Comparison of ENCODE assay signal across 9 cellular contexts in the genomic region with DNA sequence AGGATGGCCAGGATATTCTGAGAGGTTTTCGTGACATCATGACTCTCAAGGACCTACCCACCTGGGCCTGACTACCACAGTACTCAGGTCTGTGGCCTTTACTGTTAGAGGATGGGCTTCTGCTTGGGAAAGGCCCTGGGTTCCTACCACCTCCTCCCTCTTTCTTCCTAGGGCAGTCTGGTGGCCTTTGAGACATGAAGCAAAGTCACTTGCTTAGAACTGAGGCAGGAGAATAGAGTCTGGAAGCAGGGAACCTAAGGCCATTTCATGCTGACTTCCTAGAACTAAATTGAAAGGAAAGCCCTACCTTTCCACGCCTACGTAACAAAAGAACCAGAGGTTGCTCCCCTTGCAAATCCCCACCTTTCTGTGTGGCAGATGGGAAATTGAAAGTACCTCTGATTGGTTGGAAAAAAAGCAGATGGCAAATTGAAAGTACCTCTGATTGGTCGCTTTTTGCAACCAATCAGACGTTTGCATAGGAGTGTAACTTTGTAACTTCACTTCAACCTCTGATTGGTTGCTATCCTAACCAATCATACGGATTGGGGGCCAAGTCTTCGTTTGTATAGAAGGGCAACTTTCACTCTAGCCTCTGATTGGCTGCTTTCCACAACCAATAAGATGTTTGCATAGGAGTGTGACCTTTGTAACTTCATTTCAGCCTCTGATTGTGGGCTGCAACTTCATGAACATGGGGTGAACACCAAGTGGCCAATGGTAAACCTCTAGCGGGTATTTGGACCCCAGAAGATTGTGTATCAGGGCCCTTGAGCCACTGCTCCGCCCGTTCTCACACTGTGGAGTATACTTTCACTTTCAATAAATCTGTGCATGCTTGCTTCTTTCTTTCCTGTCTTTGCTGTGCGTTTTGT. TPM values are rescaled to one million over a fixed set of nuclear protein-coding genes. Genes with fewer than 3 reads are reported as not detected.
DNase-seq lines count a peak whose midpoint lies in the region; ATAC-seq and TF ChIP-seq lines count a peak whose summit lies in the region.
"Had no signal": no experiment of that assay in that cellular context is flagged by ENCODE, and none has a peak within 500 bp of the region (broad histone marks: within the 10 kb centered on the region; RNA-seq: fewer than 3 reads in every experiment).

No MANE protein-coding gene starts in this region.

- H3K9me3 ChIP-seq in MG63: no peaks in the 10 kb centered on the region

- peak overlapping the region; percentile 38 for H3K4me3 Mint-ChIP-seq in activated naive CD8-positive, alpha-beta T cell treated with anti-CD3 and anti-CD28 coated beads, Interleukin-2, amount 50 U/mL, for 24 hours
- no peak overlapping the region for H3K4me3 Mint-ChIP-seq in progenitor cell of endocrine pancreas (ENCODE audit: low read depth)

- no peaks in the 10 kb centered on the region for H3K9me3 Mint-ChIP-seq in activated naive CD8-positive, alpha-beta T cell treated with anti-CD3 and anti-CD28 coated beads, Interleukin-2, amount 50 U/mL, for 24 hours
- peaks cover 5% of the 10 kb centered on the region for H3K9me3 Mint-ChIP-seq in progenitor cell of endocrine pancreas (ENCODE audit: low read depth)

- H3K27me3 ChIP-seq in MG63: no peaks in the 10 kb centered on the region
- H3K27me3 ChIP-seq: brain microvascular endothelial cell had no signal

- H3K4me3 ChIP-seq in MG63: no peak overlapping the region

- H3K36me3 Mint-ChIP-seq in activated naive CD8-positive, alpha-beta T cell treated with anti-CD3 and anti-CD28 coated beads, Interleukin-2, amount 50 U/mL, for 24 hours (ENCODE audit: low read depth): no peaks in the 10 kb centered on the region
- H3K36me3 Mint-ChIP-seq in progenitor cell of endocrine pancreas (ENCODE audit: insufficient read depth): no peaks in the 10 kb centered on the region

- H3K4me1 Mint-ChIP-seq in activated naive CD8-positive, alpha-beta T cell treated with anti-CD3 and anti-CD28 coated beads, Interleukin-2, amount 50 U/mL, for 24 hours: peaks cover 7% of the 10 kb centered on the region
- no peaks in the 10 kb centered on the region for H3K4me1 Mint-ChIP-seq in progenitor cell of endocrine pancreas (ENCODE audit: low read depth)

- no peak for ATAC-seq in activated naive CD8-positive, alpha-beta T cell treated with anti-CD3 and anti-CD28 coated beads, Interleukin-2, amount 50 U/mL, for 24 hours
- ATAC-seq in GM18873 (IDR thresholded peaks at IDR 0.05; ENCODE audit: low FRiP score, unreplicated experiment): no peak

- no peak overlapping the region for H3K27ac Mint-ChIP-seq in activated naive CD8-positive, alpha-beta T cell treated with anti-CD3 and anti-CD28 coated beads, Interleukin-2, amount 50 U/mL, for 24 hours
- no peak overlapping the region for H3K27ac Mint-ChIP-seq in progenitor cell of endocrine pancreas

- H3K36me3 ChIP-seq in MG63: no peaks in the 10 kb centered on the region
- H3K36me3 ChIP-seq: brain microvascular endothelial cell had no signal

- peak; percentile 45 for DNase-seq in EL
- peak; percentile 11 for DNase-seq in MG63
- no peak for DNase-seq in activated naive CD8-positive, alpha-beta T cell treated with anti-CD3 and anti-CD28 coated beads, Interleukin-2, amount 50 U/mL, for 24 hours
- peak; percentile 8 for DNase-seq in mesenteric fat pad (ENCODE audit: low spot score)
- DNase-seq in DMS79 (lab: John Stamatoyannopoulos, UW): no peak
- DNase-seq in C1 segment of cervical spinal cord (lab: John Stamatoyannopoulos, UW): no peak
- DNase-seq in progenitor cell of endocrine pancreas (ENCODE audit: low spot score, unreplicated experiment): no peak
- DNase-seq: brain microvascular endothelial cell had no signal

- H3K27me3 Mint-ChIP-seq in activated naive CD8-positive, alpha-beta T cell treated with anti-CD3 and anti-CD28 coated beads, Interleukin-2, amount 50 U/mL, for 24 hours: peaks cover 1% of the 10 kb centered on the region
- no peaks in the 10 kb centered on the region for H3K27me3 Mint-ChIP-seq in progenitor cell of endocrine pancreas

- TF ChIP-seq CTCF in progenitor cell of endocrine pancreas (IDR thresholded peaks at IDR 0.05; ENCODE audit: unreplicated experiment): no peak

RNA-seq across cellular contexts. Expression of a gene that starts 9.9 kb away (rescaled TPM):
- total RNA-seq in MG63 (2014; rRNA removed; shearing (Covaris generic); ENCODE audit: low replicate concordance): not detected in 2 replicates
- total RNA-seq in mesenteric fat pad (not detected), progenitor cell of endocrine pancreas (not detected in 2 replicates)

RNA-seq across cellular contexts. Expression of a gene that starts 14.2 kb away (rescaled TPM):
- total RNA-seq in MG63 (2014; rRNA removed; shearing (Covaris generic); ENCODE audit: low replicate concordance): 108 and 198 TPM in 2 replicates
- total RNA-seq in mesenteric fat pad (88.8 TPM), progenitor cell of endocrine pancreas (57.7 and 61.8 TPM in 2 replicates)

RNA-seq across cellular contexts. Expression of a gene that starts 14.3 kb away (rescaled TPM):
- total RNA-seq in MG63 (2014; rRNA removed; shearing (Covaris generic); ENCODE audit: low replicate concordance): 10.1 and 10.4 TPM in 2 replicates
- total RNA-seq in mesenteric fat pad: 10.1 TPM
- 11.3 and 11.8 TPM in 2 replicates for total RNA-seq in progenitor cell of endocrine pancreas

RNA-seq across cellular contexts. Expression of a gene that starts 33.0 kb away (rescaled TPM):
- total RNA-seq in MG63 (2014; rRNA removed; shearing (Covaris generic); ENCODE audit: low replicate concordance): 1.1 and 1.3 TPM in 2 replicates
- total RNA-seq in mesenteric fat pad (4.8 TPM), progenitor cell of endocrine pancreas (30.2 TPM in 2 replicates)

RNA-seq across cellular contexts. Expression of a gene that starts 57.8 kb away (rescaled TPM):
- 5.0 and 6.2 TPM in 2 replicates for total RNA-seq in MG63 (2014; rRNA removed; shearing (Covaris generic); ENCODE audit: low replicate concordance)
- 6.1 TPM for total RNA-seq in mesenteric fat pad
- total RNA-seq in progenitor cell of endocrine pancreas: 8.3 and 9.1 TPM in 2 replicates

Comparison
In these comparisons a context has a peak if more than half of its experiments do, and no peak if none do; other contexts are left out.
1. DNase-seq: peak in EL (single experiment), MG63 (single experiment) and mesenteric fat pad (single experiment); none in activated naive CD8-positive, alpha-beta T cell treated with anti-CD3 and anti-CD28 coated beads, Interleukin-2, amount 50 U/mL, for 24 hours (single experiment), DMS79 (single experiment), C1 segment of cervical spinal cord (0 of 14) and progenitor cell of endocrine pancreas (single experiment).